ENCODE assay signal across 18 cellular contexts in genomic region chr3:155908086-155908485, GRCh38. TPM values are rescaled to one million over a fixed set of nuclear protein-coding genes. Genes with fewer than 3 reads are reported as not detected.
DNase-seq lines count a peak whose midpoint lies in the region; ATAC-seq, FAIRE-seq and TF ChIP-seq lines count a peak whose summit lies in the region.
"Had no signal": no experiment of that assay in that cellular context is flagged by ENCODE, and none has a peak within 500 bp of the region (broad histone marks: within the 10 kb centered on the region; RNA-seq: fewer than 3 reads in every experiment).

No MANE protein-coding gene starts in this region.

- no peak for TF ChIP-seq RAD21 in K562 (CRISPR knock-in tag; conservative IDR thresholded peaks at IDR 0.05 in 1 of 2, IDR thresholded peaks at IDR 0.05 in 1 of 2)

- H3K4me1 ChIP-seq in Panc1 (ENCODE audit: control insufficient read depth, insufficient read depth, low read length) (no peaks in the 10 kb centered on the region), K562 (replicated peaks in 1 of 2; ENCODE audit: control insufficient read depth in 2 of 2, insufficient read depth in 2 of 2, low read length in 2 of 2) (no peaks in the 10 kb centered on the region; a peak in 1 of 5 replicates), pancreas (no peaks in the 10 kb centered on the region)
- H3K4me1 ChIP-seq: foreskin keratinocyte had no signal

- CTCF ChIA-PET in Panc1 (lab: Charles Lee) (no interaction called here), K562 (lab: Yijun Ruan, JAX; ENCODE audit: low intra/inter-chr PET ratio) (no interaction called here)

- TF ChIP-seq CTCF in Panc1 (IDR thresholded peaks at IDR 0.05) (no peak), K562 (IDR thresholded peaks at IDR 0.05 in 2 of 3, conservative IDR thresholded peaks at IDR 0.05 in 1 of 3; ENCODE audit: insufficient read depth in 2 of 3, low read depth in 1 of 3, low read length in 3 of 3) (no peak), osteocyte (IDR thresholded peaks at IDR 0.05) (no peak), pancreas (IDR thresholded peaks at IDR 0.05) (no peak)

- H3K9me3 ChIP-seq in Panc1 (ENCODE audit: control insufficient read depth, insufficient read depth, low read depth, low read length) (no peaks in the 10 kb centered on the region), K562 (replicated peaks; ENCODE audit: control insufficient read depth, insufficient read depth, low read depth, low read length) (no peaks in the 10 kb centered on the region), pancreas (no peaks in the 10 kb centered on the region)

- POLR2A ChIA-PET in Panc1 (lab: Charles Lee): no interaction called here
- POLR2A ChIA-PET in K562 (lab: Yijun Ruan, JAX): no interaction called here

- H2AFZ ChIP-seq in K562 (ENCODE audit: low read depth, low read length): no peak overlapping the region

- H4K20me1 ChIP-seq in K562 (replicated peaks; ENCODE audit: control insufficient read depth, insufficient read depth, low read length): no peaks in the 10 kb centered on the region

- H3K27me3 ChIP-seq in Panc1 (ENCODE audit: control insufficient read depth, insufficient read depth, low read length) (no peaks in the 10 kb centered on the region), K562 (ENCODE audit: control insufficient read depth in 2 of 2, insufficient read depth in 2 of 2, low read length in 2 of 2) (no peaks in the 10 kb centered on the region), pancreas (no peaks in the 10 kb centered on the region)
- H3K27me3 ChIP-seq: foreskin keratinocyte had no signal

- peaks cover 9% of the 10 kb centered on the region for H3K4me1 Mint-ChIP-seq in activated T-cell treated with anti-CD3 and anti-CD28 coated beads, Interleukin-2, amount 50 U/mL, for 72 hours (ENCODE audit: low read depth)
- peaks cover 18% of the 10 kb centered on the region for H3K4me1 Mint-ChIP-seq in osteocyte (ENCODE audit: unreplicated experiment)

- H3K9ac ChIP-seq in K562 (ENCODE audit: insufficient read depth in 1 of 2, low read depth in 2 of 2, low read length in 2 of 2): no peak overlapping the region

- FAIRE-seq in K562 (lab: Jason Lieb, UNC) (no peak), pancreas (lab: Jason Lieb, UNC) (no peak)
- FAIRE-seq: GM18507 had no signal

- no peak for DNase-seq in activated T-cell treated with anti-CD3 and anti-CD28 coated beads, Interleukin-2, amount 50 U/mL, for 72 hours
- no peak for DNase-seq in activated T-cell treated with anti-CD3 and anti-CD28 coated beads, Interleukin-2, amount 50 U/mL, for 48 hours
- DNase-seq in Panc1 (ENCODE audit: low read depth, low spot score) (no peak), K562 (ENCODE audit: extremely low read depth in 1 of 4, low spot score in 3 of 4) (no peak), osteocyte (ENCODE audit: extremely low spot score, unreplicated experiment) (no peak), pancreas (no peak), NCI-H2107 treated with DMSO at 0.1 percent for 48 hours (lab: John Stamatoyannopoulos, UW; ENCODE audit: unreplicated experiment) (no peak), GF-D8 (lab: John Stamatoyannopoulos, UW) (no peak)
- DNase-seq: activated effector memory CD4-positive, alpha-beta T cell treated with anti-CD3 and anti-CD28 coated beads, Interleukin-2, amount 50 U/mL, for 16 hours; DMS 273 treated with DMSO at 0.1 percent for 48 hours; foreskin keratinocyte; mammary epithelial cell; NCI-H1417 treated with DMSO at 0.1 percent for 48 hours; NCI-H345; nucleus accumbens; PC-3 had no signal

- H3K36me3 ChIP-seq in Panc1 (ENCODE audit: control insufficient read depth, insufficient read depth, low read length) (peaks cover 40% of the 10 kb centered on the region), K562 (ENCODE audit: control insufficient read depth, insufficient read depth, low read length) (peaks cover 96% of the 10 kb centered on the region), pancreas (peaks cover 0 to 7% (median 6%) of the 10 kb centered on the region in 3 donors)

- H3K27ac Mint-ChIP-seq in activated T-cell treated with anti-CD3 and anti-CD28 coated beads, Interleukin-2, amount 50 U/mL, for 72 hours: peak overlapping the region; percentile 8
- H3K27ac Mint-ChIP-seq in osteocyte (ENCODE audit: unreplicated experiment): peak overlapping the region; percentile 3

- in situ Hi-C loops in Panc1 (cut with HindIII; ENCODE audit: low pct_unique_long_range_greater_than_20kb, low sequenced_read_pairs): no loop called here
- in situ Hi-C loops in K562 (cut with MboI): no loop called here

- H3K4me3 ChIP-seq in Panc1 (ENCODE audit: low read depth in 2 of 2, low read length in 2 of 2): no peak overlapping the region
- H3K4me3 ChIP-seq in K562: no peak overlapping the region
- H3K4me3 ChIP-seq in pancreas: no peak overlapping the region
- H3K4me3 ChIP-seq: skin epidermis had no signal

- no peaks in the 10 kb centered on the region for H3K9me1 ChIP-seq in K562 (ENCODE audit: control insufficient read depth, insufficient read depth, low read length)

- ATAC-seq in activated T-cell treated with anti-CD3 and anti-CD28 coated beads, Interleukin-2, amount 50 U/mL, for 72 hours (replicated peaks in 1 of 2): no peak
- ATAC-seq in Panc1: no peak
- ATAC-seq in K562: peak; percentile 64
- ATAC-seq in pancreas: no peak
- ATAC-seq: foreskin keratinocyte, PC-3 had no signal

- H3K9me3 Mint-ChIP-seq in activated T-cell treated with anti-CD3 and anti-CD28 coated beads, Interleukin-2, amount 50 U/mL, for 72 hours: no peaks in the 10 kb centered on the region
- H3K9me3 Mint-ChIP-seq in osteocyte (ENCODE audit: unreplicated experiment): no peaks in the 10 kb centered on the region

- no peaks in the 10 kb centered on the region for H3K27me3 Mint-ChIP-seq in activated T-cell treated with anti-CD3 and anti-CD28 coated beads, Interleukin-2, amount 50 U/mL, for 72 hours (ENCODE audit: low read depth)
- no peaks in the 10 kb centered on the region for H3K27me3 Mint-ChIP-seq in osteocyte (ENCODE audit: unreplicated experiment)

- peaks cover 7 to 27% of the 10 kb centered on the region in 2 donors for H3K36me3 Mint-ChIP-seq in activated T-cell treated with anti-CD3 and anti-CD28 coated beads, Interleukin-2, amount 50 U/mL, for 72 hours (ENCODE audit: insufficient read depth in 2 of 2)
- peaks cover 48% of the 10 kb centered on the region for H3K36me3 Mint-ChIP-seq in osteocyte (ENCODE audit: unreplicated experiment)

- H3K27ac ChIP-seq in Panc1 (ENCODE audit: low read length) (no peak overlapping the region), K562 (ENCODE audit: extremely low read depth, low read depth, low read length) (no peak overlapping the region), pancreas (no peak overlapping the region)
- H3K27ac ChIP-seq: foreskin keratinocyte, skin epidermis had no signal

- no peak for TF ChIP-seq EP300 in K562 (IDR thresholded peaks at IDR 0.05; ENCODE audit: low read length)

- no peak overlapping the region for H3K4me3 Mint-ChIP-seq in activated T-cell treated with anti-CD3 and anti-CD28 coated beads, Interleukin-2, amount 50 U/mL, for 72 hours
- H3K4me3 Mint-ChIP-seq in osteocyte (ENCODE audit: unreplicated experiment): no peak overlapping the region

- no peak for TF ChIP-seq POLR2A in K562 (conservative IDR thresholded peaks at IDR 0.05)

- intact Hi-C loops in Panc1 (cut with micrococcal nuclease; ENCODE audit: unreplicated experiment) (no loop called here), K562 (cut with micrococcal nuclease) (no loop called here), pancreas (cut with DNase I) (no loop called here)

- peaks cover 2% of the 10 kb centered on the region; the same call in 2 of the 3 replicates for H3K79me2 ChIP-seq in K562 (ENCODE audit: control insufficient read depth, insufficient read depth, low read length)

- BruUV-seq in Panc1 (replicated peaks; lab: Mats Ljungman, UMichigan): TSS peak; percentile 26
- no TSS peak for BruUV-seq in K562 (replicated peaks; lab: Mats Ljungman, UMichigan)

- WGBS in K562 (ENCODE audit: insufficient coverage, low coverage, missing lambda C conversion rate): 50% methylated on average over 4 of the region's 4 CpGs
- WGBS in pancreas, 2 donors: 90 to 94% methylated on average over 4 of the region's 4 CpGs

- no peak overlapping the region for H3K4me2 ChIP-seq in K562 (ENCODE audit: insufficient read depth, low read length)

RNA-seq across cellular contexts. Expression of gene GMPS, which starts 37.6 kb away (rescaled TPM):
- 100 to 1,000 TPM; 126 to 147 TPM for total RNA-seq in activated T-cell treated with anti-CD3 and anti-CD28 coated beads, Interleukin-2, amount 50 U/mL, for 72 hours
- 137 TPM for total RNA-seq in Panc1 (2021; ENCODE audit: unreplicated experiment)
- 59.2 TPM for polyA plus RNA-seq in Panc1 (2012; ENCODE audit: insufficient read length)
- 24.3 and 122 TPM in 2 replicates for total RNA-seq in K562 (2011; cell fraction: chromatin; rRNA removed; ENCODE audit: low replicate concordance)
- 8.3 and 10.4 TPM in 2 replicates for total RNA-seq in K562 (2011; cell fraction: nucleolus; rRNA removed)
- total RNA-seq in K562 (2011; cell fraction: nucleoplasm; rRNA removed): 20.8 and 36.6 TPM in 2 replicates
- total RNA-seq in K562 (2014; rRNA removed): 73.7 and 78.2 TPM in 2 replicates
- 234 and 267 TPM in 2 replicates for total RNA-seq in K562 (2014; rRNA removed; fragmentation: Illumina TruSeq; extraction: Trizol)
- total RNA-seq in K562 (2015; rRNA removed; fragmentation: Illumina TruSeq; extraction: Trizol): 162 and 170 TPM in 2 replicates
- 226 and 234 TPM in 2 replicates for total RNA-seq in K562 (2021)
- 105 and 156 TPM in 2 replicates for polyA plus RNA-seq in K562 (2011; rRNA removed)
- polyA plus RNA-seq in K562 (2011; cell fraction: cytosol; rRNA removed): 48.6 and 85.1 TPM in 2 replicates
- polyA plus RNA-seq in K562 (2011; cell fraction: nucleus; rRNA removed): 25.8 and 44.4 TPM in 2 replicates
- 152 and 174 TPM in 2 replicates for polyA plus RNA-seq in K562 (2012)
- 235 and 282 TPM in 2 replicates for polyA plus RNA-seq in K562 (2014; fragmentation: Illumina TruSeq; extraction: Trizol)
- polyA plus RNA-seq in K562 (2014; fragmentation: Nextera tagmentation; extraction: Ambion mirVana): 10 to 100 TPM; 74.2 to 87.0 TPM
- polyA plus RNA-seq in K562 (2014; rRNA removed): 95.9 and 106 TPM in 2 replicates
- 314 and 384 TPM in 2 replicates for polyA minus RNA-seq in K562 (2011; rRNA and poly(A)+ RNA removed)
- polyA minus RNA-seq in K562 (2011; cell fraction: cytosol; rRNA and poly(A)+ RNA removed): 146 and 156 TPM in 2 replicates
- polyA minus RNA-seq in K562 (2011; cell fraction: nucleus; rRNA and poly(A)+ RNA removed): 12.3 and 30.1 TPM in 2 replicates
- total RNA-seq in osteocyte: 60.8 and 61.6 TPM in 2 replicates
- 10 to 100 TPM; 29.3 to 38.7 (median 31.0) TPM for total RNA-seq in pancreas
- polyA plus RNA-seq in pancreas: 10 to 100 TPM in 1 of 2 donors, 1 to 10 TPM in 1; 8.0 to 12.6 TPM

RNA-seq across cellular contexts. Expression of gene SLC33A1, which starts 53.9 kb away (rescaled TPM):
- 10 to 100 TPM; 30.0 to 39.5 TPM for total RNA-seq in activated T-cell treated with anti-CD3 and anti-CD28 coated beads, Interleukin-2, amount 50 U/mL, for 72 hours
- total RNA-seq in Panc1 (2021; ENCODE audit: unreplicated experiment): 27.2 TPM
- 13.7 TPM for polyA plus RNA-seq in Panc1 (2012; ENCODE audit: insufficient read length)
- 80.9 and 96.6 TPM in 2 replicates for total RNA-seq in K562 (2011; cell fraction: chromatin; rRNA removed; ENCODE audit: low replicate concordance)
- total RNA-seq in K562 (2011; cell fraction: nucleolus; rRNA removed): 60.8 and 64.4 TPM in 2 replicates
- 70.8 and 71.1 TPM in 2 replicates for total RNA-seq in K562 (2011; cell fraction: nucleoplasm; rRNA removed)
- 16.4 and 21.1 TPM in 2 replicates for total RNA-seq in K562 (2014; rRNA removed)
- 23.0 and 25.5 TPM in 2 replicates for total RNA-seq in K562 (2014; rRNA removed; fragmentation: Illumina TruSeq; extraction: Trizol)
- 25.0 and 26.8 TPM in 2 replicates for total RNA-seq in K562 (2015; rRNA removed; fragmentation: Illumina TruSeq; extraction: Trizol)
- 22.0 and 22.7 TPM in 2 replicates for total RNA-seq in K562 (2021)
- polyA plus RNA-seq in K562 (2011; rRNA removed): 25.5 and 29.2 TPM in 2 replicates
- polyA plus RNA-seq in K562 (2011; cell fraction: cytosol; rRNA removed): 20.9 and 24.3 TPM in 2 replicates
- polyA plus RNA-seq in K562 (2011; cell fraction: nucleus; rRNA removed): 34.8 and 49.9 TPM in 2 replicates
- 16.9 and 25.6 TPM in 2 replicates for polyA plus RNA-seq in K562 (2012)
- polyA plus RNA-seq in K562 (2014; fragmentation: Illumina TruSeq; extraction: Trizol): 18.8 and 20.5 TPM in 2 replicates
- polyA plus RNA-seq in K562 (2014; fragmentation: Nextera tagmentation; extraction: Ambion mirVana): 1 to 10 TPM; 6.2 to 7.8 TPM
- 18.3 and 19.6 TPM in 2 replicates for polyA plus RNA-seq in K562 (2014; rRNA removed)
- 34.9 and 54.9 TPM in 2 replicates for polyA minus RNA-seq in K562 (2011; rRNA and poly(A)+ RNA removed)
- 20.8 and 30.1 TPM in 2 replicates for polyA minus RNA-seq in K562 (2011; cell fraction: cytosol; rRNA and poly(A)+ RNA removed)
- polyA minus RNA-seq in K562 (2011; cell fraction: nucleus; rRNA and poly(A)+ RNA removed): 29.2 and 54.0 TPM in 2 replicates
- 30.6 and 31.7 TPM in 2 replicates for total RNA-seq in osteocyte
- total RNA-seq in pancreas: 10 to 100 TPM; 30.2 to 39.1 (median 35.6) TPM
- polyA plus RNA-seq in pancreas: 10 to 100 TPM; 10.1 to 22.2 TPM
